Comparison of ENCODE assay signal across 20 cellular contexts in the genomic region with DNA sequence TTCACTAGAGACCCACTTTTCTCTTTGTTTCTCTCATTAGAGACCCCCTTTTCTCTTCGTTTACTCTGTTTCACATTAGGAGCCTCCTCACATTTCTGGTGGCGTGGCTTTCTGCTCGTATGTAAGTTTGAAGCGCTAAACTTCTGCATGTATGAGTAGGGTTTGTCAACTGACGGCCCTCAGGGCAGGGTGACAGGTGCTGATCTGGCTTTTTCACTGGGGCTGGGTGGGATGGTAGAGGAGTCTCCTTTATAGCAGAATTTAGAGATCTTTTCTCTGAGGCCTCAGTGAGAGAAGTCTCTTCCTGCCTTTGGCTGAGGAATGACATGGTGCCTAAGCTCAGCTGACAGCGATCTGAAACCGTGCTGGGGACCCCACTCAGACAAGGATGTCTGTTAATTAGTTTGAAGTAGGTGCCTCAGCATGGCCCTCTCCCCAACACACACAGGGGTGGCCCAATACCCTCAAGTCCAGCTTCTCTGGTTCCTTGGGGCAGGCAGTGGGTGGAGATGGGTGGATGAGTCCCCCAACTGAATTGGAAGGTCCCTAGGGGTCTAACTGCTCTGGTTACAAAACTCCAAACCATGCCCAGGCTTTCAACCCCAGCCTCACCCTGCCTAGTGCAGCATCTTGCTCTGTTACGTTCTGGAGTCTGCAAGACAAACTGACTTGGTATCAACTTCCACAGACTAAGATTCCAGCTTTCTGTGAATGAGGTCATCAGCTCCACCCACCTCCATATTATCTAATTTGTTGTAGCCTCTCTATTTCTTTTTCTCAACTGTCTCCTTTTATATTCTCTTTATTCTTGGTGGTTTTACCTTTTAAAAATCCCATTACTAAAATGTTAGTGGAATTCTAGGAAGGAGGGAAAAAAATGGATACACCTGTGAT. TPM values are rescaled to one million over a fixed set of nuclear protein-coding genes. Genes with fewer than 3 reads are reported as not detected.
DNase-seq lines count a peak whose midpoint lies in the region; ATAC-seq and TF ChIP-seq lines count a peak whose summit lies in the region.
"Had no signal": no experiment of that assay in that cellular context is flagged by ENCODE, and none has a peak within 500 bp of the region (broad histone marks: within the 10 kb centered on the region; RNA-seq: fewer than 3 reads in every experiment).

No MANE protein-coding gene starts in this region.

- H3K27ac ChIP-seq in angular gyrus (ENCODE audit: low read depth, low read length) (peak overlapping the region; percentile 41), spleen (no peak overlapping the region)

- no peak for TF ChIP-seq CTCF in spleen (IDR thresholded peaks at IDR 0.05 in 8 of 11, conservative IDR thresholded peaks at IDR 0.05 in 3 of 11)
- TF ChIP-seq CTCF in omental fat pad (IDR thresholded peaks at IDR 0.05) = no peak

- peaks cover 0 to 17% (median 12%) of the 10 kb centered on the region in 8 donors for H3K9me3 ChIP-seq in spleen

- peaks cover 0 to 12% (median 5%) of the 10 kb centered on the region in 6 donors for H3K9me3 Mint-ChIP-seq in immature natural killer cell

- peaks cover 0 to 6% (median 0%) of the 10 kb centered on the region in 6 donors for H3K4me1 ChIP-seq in spleen

- peaks cover 6 to 11% (median 7%) of the 10 kb centered on the region in 3 donors for H3K27me3 Mint-ChIP-seq in immature natural killer cell (ENCODE audit: low read depth in 3 of 3)

- DNase-seq in EH (ENCODE audit: low read depth) (peak; percentile 49), immature natural killer cell (no peak), spleen (peak; percentile 20), omental fat pad (ENCODE audit: low spot score) (no peak), GDM1 (lab: John Stamatoyannopoulos, UW) (no peak), ureter (ENCODE audit: low spot score) (no peak), AG20443 (ENCODE audit: low spot score) (no peak)
- DNase-seq: activated CD4-positive, alpha-beta T cell treated with anti-CD3 and anti-CD28 coated beads, Interleukin-2, amount 50 U/mL, for 1 hour; activated naive CD4-positive, alpha-beta T cell; activated T-cell treated with anti-CD3 and anti-CD28 coated beads for 4 hours; cortex of kidney; mammary epithelial cell; NCI-H1048; NCI-H2081; SW 1271 had no signal

- H3K4me3 Mint-ChIP-seq in immature natural killer cell = peak overlapping the region in 1 of 5 donors; percentile 44
- H3K4me3 Mint-ChIP-seq: B cell; stimulated activated memory B cell treated with anti-CD40 and anti-IgM and Interleukin-4, amounts not matched to agents 10 μg/mL and 1 μg/mL and 100 μg/mL, for 72 hours had no signal

- peaks cover 4 to 10% (median 6%) of the 10 kb centered on the region in 3 donors for H3K36me3 Mint-ChIP-seq in immature natural killer cell

- H3K27me3 ChIP-seq in spleen (replicated peaks in 1 of 7) = peaks cover 0 to 6% (median 0%) of the 10 kb centered on the region in 7 donors
- H3K27me3 ChIP-seq: ascending aorta had no signal

- no peak for TF ChIP-seq POLR2A in spleen (IDR thresholded peaks at IDR 0.05)

- intact Hi-C loops in spleen (cut with DNase I; ENCODE audit: low total_unique reads) = no loop called here

- peak overlapping the region; percentile 41 to 96 (median 66) for H3K27ac Mint-ChIP-seq in immature natural killer cell
- H3K27ac Mint-ChIP-seq: B cell; stimulated activated memory B cell treated with anti-CD40 and anti-IgM and Interleukin-4, amounts not matched to agents 10 μg/mL and 1 μg/mL and 100 μg/mL, for 72 hours had no signal

- ATAC-seq in omental fat pad (ENCODE audit: low FRiP score) = no peak
- ATAC-seq: stimulated activated memory B cell treated with anti-CD40 and anti-IgM and Interleukin-4, amounts not matched to agents 10 μg/mL and 1 μg/mL and 100 μg/mL, for 72 hours had no signal

- H3K4me3 ChIP-seq in spleen = no peak overlapping the region
- H3K4me3 ChIP-seq: ascending aorta had no signal

- H3K36me3 ChIP-seq in spleen = no peaks in the 10 kb centered on the region
- H3K36me3 ChIP-seq: ascending aorta had no signal

- H3K4me1 Mint-ChIP-seq in immature natural killer cell = peaks cover 27 to 38% of the 10 kb centered on the region in 2 donors
- H3K4me1 Mint-ChIP-seq: B cell; stimulated activated memory B cell treated with anti-CD40 and anti-IgM and Interleukin-4, amounts not matched to agents 10 μg/mL and 1 μg/mL and 100 μg/mL, for 72 hours had no signal

- WGBS in spleen, 5 donors = 82 to 93% (median 88%) methylated on average over 8 of the region's 8 CpGs

RNA-seq across cellular contexts. Expression of a gene that starts 3.2 kb away (rescaled TPM):
- polyA plus RNA-seq in immature natural killer cell (1 to 10 TPM; 2.1 to 6.4 (median 4.8) TPM), spleen (under 1 TPM; 0.02 to 0.19 (median 0.07) TPM)
- total RNA-seq in spleen (under 1 TPM in 1 of 7 donors, not detected in 6; 0.10 TPM), omental fat pad (under 1 TPM in 3 of 4 donors, not detected in 1; 0.19 to 0.63 (median 0.48) TPM), ureter (not detected)
- total RNA-seq: ascending aorta, B cell, mammary epithelial cell had no signal
- polyA plus RNA-seq: mammary epithelial cell, neural cell had no signal

RNA-seq across cellular contexts. Expression of a gene that starts 57.4 kb away (rescaled TPM):
- polyA plus RNA-seq in immature natural killer cell = 10 to 100 TPM; 11.6 to 21.8 (median 20.7) TPM
- total RNA-seq in spleen = 10 to 100 TPM; 14.1 to 30.9 (median 20.9) TPM
- 10 to 100 TPM in 1 of 3 donors, 1 to 10 TPM in 2; 7.1 to 11.3 (median 8.1) TPM for polyA plus RNA-seq in spleen
- 10 to 100 TPM; 11.4 to 30.4 (median 17.6) TPM for total RNA-seq in omental fat pad
- 28.6 TPM for total RNA-seq in ureter

Comparison
In these comparisons a context has a peak if more than half of its experiments do, and no peak if none do; other contexts are left out.
1. DNase-seq: peak in EH (single experiment) and spleen (single experiment); none in immature natural killer cell (0 of 3), omental fat pad (single experiment), GDM1 (single experiment), ureter (single experiment) and AG20443 (single experiment).